13 cellular contexts compared by ENCODE assay signal in genomic region chr9:14909631-14910177, GRCh38. TPM values are rescaled to one million over a fixed set of nuclear protein-coding genes. Genes with fewer than 3 reads are reported as not detected.
A peak's percentile ranks its signal among the peaks of the same experiment; 100 is the strongest.
DNase-seq lines count a peak whose midpoint lies in the region; ATAC-seq and TF ChIP-seq lines count a peak whose summit lies in the region.
"Had no signal": no experiment of that assay in that cellular context is flagged by ENCODE, and none has a peak within 500 bp of the region (broad histone marks: within the 10 kb centered on the region; RNA-seq: fewer than 3 reads in every experiment).

No MANE protein-coding gene starts in this region.

- H3K14ac ChIP-seq in neuronal stem cell (ENCODE audit: low read length) = no peak overlapping the region

- peak; percentile 35 to 41 for ATAC-seq in left cardiac atrium
- ATAC-seq in stimulated activated naive CD8-positive, alpha-beta T cell treated with anti-CD3 and anti-CD28 coated beads, Interleukin-15, Interleukin-2, amounts not matched to agents 100 U/mL and 50 U/mL, for 24 hours = no peak
- ATAC-seq: activated naive CD4-positive, alpha-beta T cell treated with anti-CD3 and anti-CD28 coated beads, Interleukin-2, amount 50 U/mL, for 72 hours had no signal

- H2BK12ac ChIP-seq in neuronal stem cell (ENCODE audit: low read length) = no peak overlapping the region

- no peak overlapping the region for H2AK5ac ChIP-seq in neuronal stem cell (ENCODE audit: low read depth, low read length)

- H2BK15ac ChIP-seq in neuronal stem cell (ENCODE audit: low read length) = no peak overlapping the region

- TF ChIP-seq CTCF in 22Rv1 (IDR thresholded peaks at IDR 0.05) = no peak

- no peak overlapping the region for H3K18ac ChIP-seq in neuronal stem cell (ENCODE audit: low read length)

- no peak overlapping the region for H2BK5ac ChIP-seq in neuronal stem cell (ENCODE audit: low read length)

- H3K4me1 ChIP-seq in neuronal stem cell (ENCODE audit: control insufficient read depth in 2 of 2, insufficient read depth in 1 of 2, low read depth in 1 of 2, low read length in 2 of 2) = peaks cover 10 to 25% of the 10 kb centered on the region in 2 donors

- H2BK120ac ChIP-seq in neuronal stem cell (ENCODE audit: low read depth, low read length) = no peak overlapping the region

- H4K8ac ChIP-seq in neuronal stem cell (ENCODE audit: low read depth, low read length) = no peak overlapping the region

- H3K9ac ChIP-seq in SK-N-MC (ENCODE audit: insufficient read length) (peak overlapping the region; percentile 37), neuronal stem cell (ENCODE audit: low read depth, low read length, poor library complexity) (no peak overlapping the region)

- H3K27ac ChIP-seq in 22Rv1 (peak overlapping the region; percentile 55), SK-N-MC (peak overlapping the region; percentile 69), neuronal stem cell (replicated peaks; ENCODE audit: low read length) (no peak overlapping the region)

- peaks cover 5% of the 10 kb centered on the region; the same call in 1 of the 2 replicates for H3K36me3 ChIP-seq in SK-N-MC (ENCODE audit: insufficient read depth, low read length)
- H3K36me3 ChIP-seq in neuronal stem cell (replicated peaks in 1 of 2; ENCODE audit: control insufficient read depth in 2 of 2, insufficient read depth in 2 of 2, low read length in 2 of 2) = peaks cover 0 to 6% of the 10 kb centered on the region in 2 donors

- no peak overlapping the region for H3K4ac ChIP-seq in neuronal stem cell (ENCODE audit: low read length)

- intact Hi-C loops in left cardiac atrium (cut with DNase I) = loop anchor here in 1 of 2 donors (2.0 to 10.0 kb wide), 2 partner anchors 19 to 45 kb away; no protein-coding TSS in a partner anchor

- WGBS in neuronal stem cell (ENCODE audit: extremely low coverage in 2 of 2, insufficient read length in 2 of 2, insufficient replicate concordance in 1 of 2), 2 donors = no CpG with 5 or more reads among the region's 4 CpGs

- H3K79me1 ChIP-seq in neuronal stem cell (ENCODE audit: low read depth, low read length) = no peaks in the 10 kb centered on the region

- peak overlapping the region; percentile 60 for H2AFZ ChIP-seq in neuronal stem cell (ENCODE audit: low read length)

- H4K91ac ChIP-seq in neuronal stem cell (ENCODE audit: low read depth, low read length, poor library complexity) = no peak overlapping the region

- DNase-seq in SK-N-MC (ENCODE audit: low read depth, low spot score) (no peak), left cardiac atrium (no peak), neuronal stem cell (ENCODE audit: low spot score) (no peak), EL (no peak), epidermal melanocyte (ENCODE audit: insufficient read length, low spot score) (no peak)
- DNase-seq in activated naive CD4-positive, alpha-beta T cell (lab: John Stamatoyannopoulos, UW) = no peak
- DNase-seq in stimulated activated naive CD8-positive, alpha-beta T cell treated with anti-CD3 and anti-CD28 coated beads, Interleukin-15, Interleukin-2, amounts not matched to agents 100 U/mL and 50 U/mL, for 24 hours = no peak
- DNase-seq: activated CD4-positive, alpha-beta memory T cell treated with anti-CD3 and anti-CD28 coated beads for 36 hours; GF-D8; GOT3; SW 1271 had no signal

- H3K9me3 ChIP-seq in SK-N-MC (ENCODE audit: low read depth, low read length) = no peaks in the 10 kb centered on the region
- peaks cover 0 to 3% of the 10 kb centered on the region in 2 donors for H3K9me3 ChIP-seq in neuronal stem cell (replicated peaks in 1 of 2; ENCODE audit: control insufficient read depth in 2 of 2, insufficient read depth in 1 of 2, low read depth in 1 of 2, low read length in 2 of 2)

- H3K4me3 ChIP-seq in SK-N-MC (peak overlapping the region; percentile 74), neuronal stem cell (ENCODE audit: low read length in 2 of 2) (peak overlapping the region in 1 of 2 donors; percentile 57)

- H3K27me3 ChIP-seq in neuronal stem cell (ENCODE audit: control insufficient read depth in 3 of 3, insufficient read depth in 3 of 3, low read depth in 1 of 3, low read length in 3 of 3) = peaks cover 0 to 3% (median 0%) of the 10 kb centered on the region in 3 experiments

- peak overlapping the region; percentile 56 for H3K4me2 ChIP-seq in neuronal stem cell (ENCODE audit: insufficient read depth, low read length, poor library complexity, severe bottlenecking)

- H3K23ac ChIP-seq in neuronal stem cell (ENCODE audit: low read depth, low read length, poor library complexity) = no peak overlapping the region

RNA-seq across cellular contexts. Expression of gene FREM1, which starts 0.5 kb away (rescaled TPM):
- total RNA-seq in left cardiac atrium = 1 to 10 TPM; 1.8 to 7.7 TPM
- polyA plus RNA-seq in neuronal stem cell (2013, experiment 1 of 2) = 0.33 TPM
- 0.39 TPM for polyA plus RNA-seq in neuronal stem cell (2013, experiment 2 of 2)
- total RNA-seq: activated CD4-positive, alpha-beta memory T cell treated with anti-CD3 and anti-CD28 coated beads for 36 hours had no signal
